11 cellular contexts compared by ENCODE assay signal in the genomic region with DNA sequence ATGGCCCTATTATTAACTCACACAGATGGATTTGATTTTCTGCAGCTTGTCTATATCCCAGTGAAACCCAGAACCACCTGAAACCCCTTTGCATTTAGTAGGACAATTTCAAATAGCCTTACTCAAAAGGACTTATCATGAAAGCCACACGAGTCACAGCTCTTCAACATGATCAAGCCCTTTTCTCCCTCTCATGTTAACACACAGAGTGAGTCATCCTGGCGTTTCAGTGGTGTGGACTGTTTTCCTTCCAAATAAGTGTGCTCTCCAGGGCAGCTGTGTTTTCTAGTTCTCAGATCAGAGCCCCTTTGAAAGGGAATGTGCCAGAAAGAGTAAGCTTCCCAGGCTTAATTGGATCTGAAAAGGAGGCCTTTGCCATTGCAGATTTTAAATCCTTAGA. TPM values are rescaled to one million over a fixed set of nuclear protein-coding genes. Genes with fewer than 3 reads are reported as not detected.
DNase-seq lines count a peak whose midpoint lies in the region; ATAC-seq and TF ChIP-seq lines count a peak whose summit lies in the region.
"Had no signal": no experiment of that assay in that cellular context is flagged by ENCODE, and none has a peak within 500 bp of the region (broad histone marks: within the 10 kb centered on the region; RNA-seq: fewer than 3 reads in every experiment).

No MANE protein-coding gene starts in this region.

- H3K9me3 Mint-ChIP-seq in CD8-positive, alpha-beta T cell: peaks cover 6% of the 10 kb centered on the region

- H3K27me3 ChIP-seq in CD8-positive, alpha-beta T cell (ENCODE audit: insufficient read depth, low read length): no peaks in the 10 kb centered on the region
- H3K27me3 ChIP-seq: gastroesophageal sphincter had no signal

- no peaks in the 10 kb centered on the region for H3K4me1 Mint-ChIP-seq in CD8-positive, alpha-beta T cell (ENCODE audit: low read depth)
- H3K4me1 Mint-ChIP-seq: activated B cell treated with CpG ODN at 0.5 μM for 24 hours had no signal

- no peak overlapping the region for H3K27ac ChIP-seq in CD8-positive, alpha-beta T cell (ENCODE audit: low read depth, low read length)
- H3K27ac ChIP-seq: gastroesophageal sphincter had no signal

- peaks cover 2% of the 10 kb centered on the region for H3K27me3 Mint-ChIP-seq in CD8-positive, alpha-beta T cell (ENCODE audit: low read depth)

- TF ChIP-seq CTCF in AG04449 (IDR thresholded peaks at IDR 0.05; ENCODE audit: insufficient read depth, low read length, missing control alignments) (no peak), fibroblast of the aortic adventitia (IDR thresholded peaks at IDR 0.05; ENCODE audit: insufficient read depth, low read length) (no peak)
- TF ChIP-seq CTCF in CD8-positive, alpha-beta T cell (IDR thresholded peaks at IDR 0.05): no peak

- POLR2A ChIA-PET in AG04449 (lab: Yijun Ruan, JAX): no interaction called here
- POLR2A ChIA-PET in CD8-positive, alpha-beta T cell (lab: Charles Lee): no interaction called here

- no peaks in the 10 kb centered on the region for H3K36me3 ChIP-seq in CD8-positive, alpha-beta T cell (ENCODE audit: insufficient read depth, low read length)
- H3K36me3 ChIP-seq: gastroesophageal sphincter had no signal

- DNase-seq in AG04449 (ENCODE audit: low read depth, low spot score) (peak; percentile 9), ELR (ENCODE audit: low read depth) (peak; percentile 59), RPMI7951 (ENCODE audit: low read depth) (peak; percentile 51), fibroblast of the aortic adventitia (ENCODE audit: low read depth) (peak; percentile 58), NCI-H146 (lab: John Stamatoyannopoulos, UW) (no peak)
- no peak for DNase-seq in CD8-positive, alpha-beta T cell
- DNase-seq: activated B cell treated with CpG ODN at 0.5 μM for 24 hours, trophoblast cell had no signal

- CTCF ChIA-PET in AG04449 (lab: Yijun Ruan, JAX): interaction anchor here (1.5 kb wide), 1 partner anchor 563 kb away, joined by 3 read pairs; no protein-coding TSS in a partner anchor
- CTCF ChIA-PET in CD8-positive, alpha-beta T cell (lab: Charles Lee): interaction anchor here (0.8 kb wide), 1 partner anchor 8 kb away, joined by 3 read pairs; no protein-coding TSS in a partner anchor

- intact Hi-C loops in CD8-positive, alpha-beta T cell (cut with DNase I, micrococcal nuclease): no loop called here

- H3K4me3 Mint-ChIP-seq in CD8-positive, alpha-beta T cell: no peak overlapping the region
- H3K4me3 Mint-ChIP-seq: activated B cell treated with CpG ODN at 0.5 μM for 24 hours had no signal

- H3K36me3 Mint-ChIP-seq in CD8-positive, alpha-beta T cell: no peaks in the 10 kb centered on the region

- no peak overlapping the region for H3K4me3 ChIP-seq in AG04449 (ENCODE audit: low read depth, low read length)
- H3K4me3 ChIP-seq in fibroblast of the aortic adventitia (ENCODE audit: low read depth, low read length): no peak overlapping the region
- no peak overlapping the region for H3K4me3 ChIP-seq in CD8-positive, alpha-beta T cell (ENCODE audit: low read depth, low read length)
- H3K4me3 ChIP-seq: gastroesophageal sphincter had no signal

- no peak overlapping the region for H3K27ac Mint-ChIP-seq in CD8-positive, alpha-beta T cell
- H3K27ac Mint-ChIP-seq: activated B cell treated with CpG ODN at 0.5 μM for 24 hours had no signal

- H3K9me3 ChIP-seq in CD8-positive, alpha-beta T cell (ENCODE audit: low read length): no peaks in the 10 kb centered on the region

- H3K4me1 ChIP-seq in CD8-positive, alpha-beta T cell (ENCODE audit: insufficient read depth, low read length): no peaks in the 10 kb centered on the region
- H3K4me1 ChIP-seq: gastroesophageal sphincter had no signal

- ATAC-seq in CD8-positive, alpha-beta T cell: no peak
- no peak for ATAC-seq in GM21526 (IDR thresholded peaks at IDR 0.05; ENCODE audit: low FRiP score, unreplicated experiment)
- no peak for ATAC-seq in GM19351 (IDR thresholded peaks at IDR 0.05; ENCODE audit: unreplicated experiment)
- ATAC-seq: gastroesophageal sphincter had no signal

RNA-seq across cellular contexts. Expression of a gene that starts 51.4 kb away (rescaled TPM):
- total RNA-seq in RPMI7951 (2014; rRNA removed; shearing (Covaris generic)): not detected in 2 replicates
- total RNA-seq in fibroblast of the aortic adventitia (ENCODE audit: low replicate concordance): not detected in 2 replicates
- total RNA-seq in CD8-positive, alpha-beta T cell: not detected
- total RNA-seq: activated B cell treated with CpG ODN at 0.5 μM for 24 hours, gastroesophageal sphincter had no signal

Comparison
In these comparisons a context has a peak if more than half of its experiments do, and no peak if none do; other contexts are left out.
1. DNase-seq: peak in AG04449 (single experiment), ELR (single experiment), RPMI7951 (single experiment) and fibroblast of the aortic adventitia (single experiment); none in NCI-H146 (single experiment) and CD8-positive, alpha-beta T cell (0 of 7).